In the genomic region with DNA sequence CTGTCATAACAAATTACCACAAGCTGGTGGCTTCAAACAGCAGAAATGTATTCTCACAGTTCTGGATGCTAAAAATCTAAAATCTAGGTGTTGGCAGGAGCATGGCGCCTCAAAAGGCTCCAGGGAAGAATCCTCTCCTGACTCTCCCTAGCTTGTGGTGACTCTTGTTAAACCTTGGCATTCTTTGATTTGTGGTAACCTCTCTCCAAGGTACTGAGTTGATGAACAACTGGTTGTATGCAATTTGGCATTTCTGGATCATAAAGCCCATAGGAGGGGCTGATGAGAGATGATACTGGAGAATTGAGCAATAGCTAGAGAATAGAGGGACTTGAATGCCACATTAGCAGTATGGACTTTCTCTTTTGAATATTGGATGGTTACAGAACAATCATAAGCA, we compare ENCODE assay signal across 18 cellular contexts.
"Had no signal": no experiment of that assay in that cellular context is flagged by ENCODE, and none has a peak within 500 bp of the region (broad histone marks: within the 10 kb centered on the region; RNA-seq: fewer than 3 reads in every experiment).

No MANE protein-coding gene starts in this region.

- DNase-seq: activated CD4-positive, alpha-beta T cell treated with anti-CD3 and anti-CD28 coated beads, Interleukin-2, amount 10 ng/mL, durations not matched to agents 24 days and 14 days; activated CD8-positive, alpha-beta T cell treated with anti-CD3 and anti-CD28 coated beads, Interleukin-2, amount 10 ng/mL, durations not matched to agents 7 days and 5 days; activated effector memory CD4-positive, alpha-beta T cell treated with anti-CD3 and anti-CD28 coated beads, Interleukin-2, amount 50 U/mL, for 16 hours; activated naive CD4-positive, alpha-beta T cell treated with anti-CD3 and anti-CD28 coated beads, Interleukin-2, amount 50 U/mL, for 16 hours; activated T-cell treated with anti-CD3 and anti-CD28 coated beads, Interleukin-2, amount 50 U/mL, for 4 hours; dermis blood vessel endothelial cell; effector memory CD4-positive, alpha-beta T cell; heart right ventricle; lower lobe of right lung; nucleus accumbens; retina; stimulated activated naive B cell treated with anti-CD40 and anti-IgM and Interleukin-4, amounts not matched to agents 10 μg/mL and 1 μg/mL and 100 μg/mL, for 72 hours; T-helper 1 cell; T-helper 9 cell; upper lobe of right lung had no signal

- H3K4me1 ChIP-seq: esophagus muscularis mucosa, heart right ventricle, lower lobe of right lung, upper lobe of right lung had no signal

- H3K27ac ChIP-seq: esophagus muscularis mucosa, heart right ventricle, lower lobe of right lung, upper lobe of right lung had no signal

- H3K27ac Mint-ChIP-seq: activated CD4-positive, alpha-beta T cell treated with anti-CD3 and anti-CD28 coated beads, Interleukin-2, amount 10 ng/mL, durations not matched to agents 24 days and 14 days; activated CD8-positive, alpha-beta T cell treated with anti-CD3 and anti-CD28 coated beads, Interleukin-2, amount 10 ng/mL, durations not matched to agents 7 days and 5 days; mesothelial cell of epicardium; nephron; stimulated activated naive B cell treated with anti-CD40 and anti-IgM and Interleukin-4, amounts not matched to agents 10 μg/mL and 1 μg/mL and 100 μg/mL, for 72 hours had no signal

- H3K27me3 ChIP-seq: esophagus muscularis mucosa, heart right ventricle, upper lobe of right lung had no signal

- H3K36me3 Mint-ChIP-seq: mesothelial cell of epicardium; stimulated activated naive B cell treated with anti-CD40 and anti-IgM and Interleukin-4, amounts not matched to agents 10 μg/mL and 1 μg/mL and 100 μg/mL, for 72 hours had no signal

- H3K9me3 ChIP-seq: esophagus muscularis mucosa, lower lobe of right lung, upper lobe of right lung had no signal

- H3K36me3 ChIP-seq: esophagus muscularis mucosa, heart right ventricle, lower lobe of right lung, upper lobe of right lung had no signal

- ATAC-seq: activated CD8-positive, alpha-beta T cell treated with anti-CD3 and anti-CD28 coated beads, Interleukin-2, amount 10 ng/mL, durations not matched to agents 7 days and 5 days; activated T-cell treated with anti-CD3 and anti-CD28 coated beads, Interleukin-2, amount 50 U/mL, for 4 hours; heart right ventricle; lower lobe of right lung; stimulated activated naive B cell treated with anti-CD40 and anti-IgM and Interleukin-4, amounts not matched to agents 10 μg/mL and 1 μg/mL and 100 μg/mL, for 72 hours; upper lobe of right lung had no signal

- H3K4me1 Mint-ChIP-seq: activated CD4-positive, alpha-beta T cell treated with anti-CD3 and anti-CD28 coated beads, Interleukin-2, amount 10 ng/mL, durations not matched to agents 24 days and 14 days; mesothelial cell of epicardium; nephron; stimulated activated naive B cell treated with anti-CD40 and anti-IgM and Interleukin-4, amounts not matched to agents 10 μg/mL and 1 μg/mL and 100 μg/mL, for 72 hours had no signal

- H3K27me3 Mint-ChIP-seq: activated CD4-positive, alpha-beta T cell treated with anti-CD3 and anti-CD28 coated beads, Interleukin-2, amount 10 ng/mL, durations not matched to agents 24 days and 14 days; stimulated activated naive B cell treated with anti-CD40 and anti-IgM and Interleukin-4, amounts not matched to agents 10 μg/mL and 1 μg/mL and 100 μg/mL, for 72 hours had no signal

- H3K4me3 Mint-ChIP-seq: activated CD4-positive, alpha-beta T cell treated with anti-CD3 and anti-CD28 coated beads, Interleukin-2, amount 10 ng/mL, durations not matched to agents 24 days and 14 days; activated CD8-positive, alpha-beta T cell treated with anti-CD3 and anti-CD28 coated beads, Interleukin-2, amount 10 ng/mL, durations not matched to agents 7 days and 5 days; activated T-cell treated with anti-CD3 and anti-CD28 coated beads, Interleukin-2, amount 50 U/mL, for 4 hours; mesothelial cell of epicardium; nephron; stimulated activated naive B cell treated with anti-CD40 and anti-IgM and Interleukin-4, amounts not matched to agents 10 μg/mL and 1 μg/mL and 100 μg/mL, for 72 hours had no signal

- H3K4me3 ChIP-seq: esophagus muscularis mucosa, heart right ventricle, lower lobe of right lung, upper lobe of right lung had no signal

- H3K9me3 Mint-ChIP-seq: activated CD4-positive, alpha-beta T cell treated with anti-CD3 and anti-CD28 coated beads, Interleukin-2, amount 10 ng/mL, durations not matched to agents 24 days and 14 days; activated T-cell treated with anti-CD3 and anti-CD28 coated beads, Interleukin-2, amount 50 U/mL, for 4 hours had no signal
